Comparison of ENCODE assay signal across 1 cellular context in the genomic region with DNA sequence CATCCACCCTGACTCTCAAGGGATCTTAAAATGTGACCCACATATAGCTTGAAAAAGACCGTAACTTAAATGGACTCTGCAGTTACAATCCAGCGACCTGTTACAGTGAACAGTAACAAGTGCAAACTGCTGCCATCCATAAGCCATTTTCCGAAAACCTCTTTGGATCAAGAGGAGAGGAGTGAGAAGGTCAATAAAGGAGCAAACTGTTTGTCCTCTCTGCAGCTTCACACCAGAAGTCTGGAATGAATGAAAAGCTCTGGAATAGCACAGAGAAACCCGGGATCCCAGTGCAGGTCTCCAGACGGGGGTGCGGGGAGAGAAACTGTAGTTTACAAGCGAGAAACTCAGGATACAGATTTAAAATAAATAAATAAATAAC.
TF ChIP-seq lines count a peak whose summit lies in the region.

No MANE protein-coding gene starts in this region.

TF ChIP-seq in HCT116, 20 proteins besides CTCF, POLR2A, EP300 and RAD21 (continued from another document):
- TF ChIP-seq SRF (IDR thresholded peaks at IDR 0.05; ENCODE audit: low read depth) (no peak), POLR2AphosphoS5 (IDR thresholded peaks at IDR 0.05; ENCODE audit: low read depth, low read length) (no peak), EZH2phosphoT487 (IDR thresholded peaks at IDR 0.05; ENCODE audit: borderline replicate concordance) (no peak), ZNF274 (IDR thresholded peaks at IDR 0.05; ENCODE audit: low read depth, low read length) (no peak)
TF ChIP-seq in HCT116: peak in this region for 0.
